ENCODE assay signal across 9 cellular contexts in the genomic region with DNA sequence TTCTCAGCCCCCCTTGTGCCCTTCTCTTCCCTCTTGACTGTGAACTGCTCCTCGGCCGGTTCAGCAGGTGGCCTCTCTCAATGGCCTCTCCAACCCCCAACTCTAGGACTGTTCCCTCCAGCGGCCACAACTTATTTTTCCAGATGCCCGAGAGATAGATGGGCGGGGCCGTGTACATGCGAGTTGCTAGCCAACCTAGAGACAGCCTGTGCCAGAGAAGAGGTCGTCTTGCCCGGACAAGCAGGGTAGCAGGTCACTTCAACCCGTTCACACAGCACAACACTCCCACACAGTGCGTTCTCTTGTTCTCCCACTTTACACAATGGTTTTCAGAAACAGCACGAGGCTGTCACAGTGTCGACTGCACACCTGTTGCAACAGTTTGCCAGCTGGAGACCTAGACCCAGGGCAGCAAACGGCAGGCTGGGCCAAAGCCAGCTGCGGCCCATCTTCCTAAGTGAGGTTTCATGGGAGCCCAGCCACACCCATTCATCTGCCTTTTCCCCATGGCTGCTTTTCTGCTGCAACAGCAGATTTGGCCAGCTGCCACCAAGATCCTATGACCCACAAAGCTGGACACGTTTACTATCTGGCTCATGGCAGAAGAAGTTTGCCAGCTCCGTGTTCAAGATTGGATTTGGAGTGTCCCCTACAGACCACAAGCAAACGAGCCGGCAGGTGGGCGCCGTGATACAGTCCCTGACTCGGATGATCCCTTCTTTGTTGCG. TPM values are rescaled to one million over a fixed set of nuclear protein-coding genes. Genes with fewer than 3 reads are reported as not detected.
DNase-seq lines count a peak whose midpoint lies in the region; ATAC-seq and TF ChIP-seq lines count a peak whose summit lies in the region.
"Had no signal": no experiment of that assay in that cellular context is flagged by ENCODE, and none has a peak within 500 bp of the region (broad histone marks: within the 10 kb centered on the region; RNA-seq: fewer than 3 reads in every experiment).

No MANE protein-coding gene starts in this region.

- H3K56ac ChIP-seq in H9 (ENCODE audit: insufficient read length, low read depth, low read length) = no peak overlapping the region

- H3K27me3 ChIP-seq in RWPE2 (ENCODE audit: insufficient read depth, poor library complexity, severe bottlenecking) (no peaks in the 10 kb centered on the region), heart right ventricle (peaks cover 0 to 7% (median 0%) of the 10 kb centered on the region in 7 donors), esophagus squamous epithelium (peaks cover 0 to 9% (median 0%) of the 10 kb centered on the region in 4 donors), H9 (ENCODE audit: insufficient read depth, low read length) (no peaks in the 10 kb centered on the region)

- 51 to 56% methylated on average over 23 of the region's 23 CpGs for WGBS in heart right ventricle, 2 donors
- 29 to 43% methylated on average over 17 to 20 of the region's 23 CpGs for WGBS in esophagus squamous epithelium, 2 donors
- WGBS in H9 (ENCODE audit: extremely low coverage, insufficient read length, low lambda C conversion rate) = no CpG with 5 or more reads among the region's 23 CpGs

- H2BK5ac ChIP-seq in H9 (ENCODE audit: insufficient read length, low read length) = no peak overlapping the region

- no peak overlapping the region; the same call in 1 of the 2 replicates for H3K14ac ChIP-seq in H9 (ENCODE audit: insufficient read depth, low read length)

- H3K9me3 ChIP-seq in RWPE2 (ENCODE audit: severe bottlenecking) (peaks cover 6% of the 10 kb centered on the region), heart right ventricle (peaks cover 0 to 21% (median 11%) of the 10 kb centered on the region in 11 donors), esophagus squamous epithelium (peaks cover 0 to 22% (median 6%) of the 10 kb centered on the region in 3 donors), H9 (ENCODE audit: control insufficient read depth, low read depth, low read length) (no peaks in the 10 kb centered on the region)

- no peaks in the 10 kb centered on the region for H3K79me2 ChIP-seq in H9 (ENCODE audit: insufficient read depth, low read length)

- no peak for TF ChIP-seq POLR2A in esophagus squamous epithelium (IDR thresholded peaks at IDR 0.05)

- no peak overlapping the region for H4K8ac ChIP-seq in H9 (replicated peaks; ENCODE audit: insufficient read length, low read depth, low read length)

- H3K36me3 ChIP-seq in RWPE2 (ENCODE audit: low read depth) (no peaks in the 10 kb centered on the region), heart right ventricle (peaks cover 0 to 9% (median 0%) of the 10 kb centered on the region in 9 donors), esophagus squamous epithelium (peaks cover 0 to 5% (median 0%) of the 10 kb centered on the region in 3 donors)

- TF ChIP-seq CTCF in RWPE2 (IDR thresholded peaks at IDR 0.05; ENCODE audit: poor library complexity, severe bottlenecking) = no peak
- TF ChIP-seq CTCF in heart right ventricle (IDR thresholded peaks at IDR 0.05) = no peak
- TF ChIP-seq CTCF in type B pancreatic cell (conservative IDR thresholded peaks at IDR 0.05) = no peak
- TF ChIP-seq CTCF in esophagus squamous epithelium (IDR thresholded peaks at IDR 0.05) = no peak
- no peak for TF ChIP-seq CTCF in H9 (conservative IDR thresholded peaks at IDR 0.05)

- no peak overlapping the region for H4K91ac ChIP-seq in H9 (ENCODE audit: insufficient read length, low read depth, low read length)

- no peak overlapping the region for H2BK20ac ChIP-seq in H9 (ENCODE audit: low read depth, low read length, poor library complexity, severe bottlenecking)

- H3K4me3 Mint-ChIP-seq in type B pancreatic cell = no peak overlapping the region
- H3K4me3 Mint-ChIP-seq in H9 = no peak overlapping the region

- no peak overlapping the region for H2AK5ac ChIP-seq in H9 (ENCODE audit: insufficient read length, low read length)

- H3K4me1 ChIP-seq in RWPE2 (ENCODE audit: insufficient read depth, poor library complexity, severe bottlenecking) (peaks cover 6% of the 10 kb centered on the region), heart right ventricle (peaks cover 0 to 12% (median 9%) of the 10 kb centered on the region in 9 donors), esophagus squamous epithelium (peaks cover 7 to 15% (median 10%) of the 10 kb centered on the region in 3 donors), H9 (ENCODE audit: insufficient read depth, low read length) (no peaks in the 10 kb centered on the region)

- H3K27ac Mint-ChIP-seq in type B pancreatic cell (peak overlapping the region; percentile 29), H9 (no peak overlapping the region)

- no peak overlapping the region for H2AFZ ChIP-seq in H9 (ENCODE audit: low read length)

- no peak overlapping the region for H3K4ac ChIP-seq in H9 (ENCODE audit: low read depth, low read length)

- H2BK120ac ChIP-seq in H9 (ENCODE audit: low read depth, low read length, poor library complexity, severe bottlenecking) = no peak overlapping the region

- no peak overlapping the region for H3K27ac ChIP-seq in RWPE2 (ENCODE audit: poor library complexity, severe bottlenecking)
- H3K27ac ChIP-seq in heart right ventricle = no peak overlapping the region
- H3K27ac ChIP-seq in esophagus squamous epithelium = peak overlapping the region in 1 of 4 donors; percentile 22
- no peak overlapping the region for H3K27ac ChIP-seq in H9 (ENCODE audit: insufficient read length, low read depth, low read length)
- H3K27ac ChIP-seq: KMS-11 had no signal

- H3K27me3 Mint-ChIP-seq in type B pancreatic cell = peaks cover 25% of the 10 kb centered on the region
- peaks cover 10% of the 10 kb centered on the region for H3K27me3 Mint-ChIP-seq in H9 (ENCODE audit: low read depth)

- intact Hi-C loops in heart right ventricle (cut with DNase I) (no loop called here), esophagus squamous epithelium (cut with DNase I) (no loop called here)

- no peak for TF ChIP-seq RAD21 in Ishikawa (IDR thresholded peaks at IDR 0.05; ENCODE audit: low read depth)

- no peaks in the 10 kb centered on the region for H4K20me1 ChIP-seq in H9 (ENCODE audit: control insufficient read depth, insufficient read depth, insufficient read length)

- H3K36me3 Mint-ChIP-seq in type B pancreatic cell (no peaks in the 10 kb centered on the region), H9 (ENCODE audit: insufficient read depth in 1 of 3, low read depth in 3 of 3) (peaks cover under 1 to 9% (median 8%) of the 10 kb centered on the region in 3 experiments; a peak in 3 of 7 replicates)

- H3K18ac ChIP-seq in H9 (ENCODE audit: insufficient read length, low read depth, low read length) = no peak overlapping the region

- peak; percentile 74 for TF ChIP-seq EP300 in Ishikawa (IDR thresholded peaks at IDR 0.05; ENCODE audit: borderline replicate concordance)

- no peak overlapping the region for H3T11ph ChIP-seq in H9 (ENCODE audit: low read length)

- H4K5ac ChIP-seq in H9 (ENCODE audit: insufficient read length, low read depth, low read length) = no peak overlapping the region

- no peak overlapping the region for H2BK15ac ChIP-seq in H9 (ENCODE audit: low read depth, low read length)

- no peak overlapping the region for H2BK12ac ChIP-seq in H9 (ENCODE audit: insufficient read length, low read depth, low read length)

- DNase-seq in RWPE2 (ENCODE audit: low spot score) (no peak), heart right ventricle (peak; percentile 44 to 49), type B pancreatic cell (ENCODE audit: extremely low spot score, unreplicated experiment) (no peak), esophagus squamous epithelium (lab: John Stamatoyannopoulos, UW) (no peak), H9 (no peak)
- DNase-seq in stimulated activated naive CD4-positive, alpha-beta T cell treated with Interleukin-2 at 50 U/mL for 16 hours (lab: John Stamatoyannopoulos, UW) = no peak
- DNase-seq: stimulated activated CD4-positive, alpha-beta T cell treated with anti-CD3 and anti-CD28 coated beads, Interleukin-12 subunit alpha, Interleukin-12 subunit beta, amount 100 ng/mL, for 4 hours had no signal

- no peaks in the 10 kb centered on the region for H3K23me2 ChIP-seq in H9 (ENCODE audit: insufficient read length, low read depth, low read length, poor library complexity, severe bottlenecking)

- H3K4me2 ChIP-seq in H9 (ENCODE audit: insufficient read depth, insufficient read length, low read length) = no peak overlapping the region
- H3K4me2 ChIP-seq: KMS-11 had no signal

- no peaks in the 10 kb centered on the region for H3K9me3 Mint-ChIP-seq in type B pancreatic cell
- H3K9me3 Mint-ChIP-seq in H9 = peaks cover 10 to 11% of the 10 kb centered on the region in 2 experiments; a peak in 4 of 5 replicates

- no peaks in the 10 kb centered on the region for H3K79me1 ChIP-seq in H9 (ENCODE audit: insufficient read depth, low read depth, low read length, poor library complexity, severe bottlenecking)

- ATAC-seq in RWPE2 (ENCODE audit: low read depth) (peak; percentile 53), heart right ventricle (peak in 6 of 8 donors; percentile 15 to 69 (median 65))

- no peak overlapping the region for H3K23ac ChIP-seq in H9 (ENCODE audit: insufficient read length, low read depth, low read length)

- H3K9ac ChIP-seq in H9 (ENCODE audit: extremely low read depth, insufficient read length, low read length) = no peak overlapping the region
- H3K9ac ChIP-seq: KMS-11 had no signal

- H3K4me1 Mint-ChIP-seq in type B pancreatic cell (ENCODE audit: unreplicated experiment) = no peaks in the 10 kb centered on the region
- H3K4me1 Mint-ChIP-seq in H9 = peaks cover 0 to 3% of the 10 kb centered on the region in 2 experiments; a peak in 1 of 4 replicates

- no peak overlapping the region for H3K4me3 ChIP-seq in RWPE2 (ENCODE audit: severe bottlenecking)
- no peak overlapping the region for H3K4me3 ChIP-seq in heart right ventricle
- H3K4me3 ChIP-seq in esophagus squamous epithelium = no peak overlapping the region

TF ChIP-seq in Ishikawa, 13 proteins besides CTCF, POLR2A, EP300 and RAD21 (continues in another document):
- TF ChIP-seq TEAD4 (IDR thresholded peaks at IDR 0.05) = no peak
- TF ChIP-seq, protein P1, sequence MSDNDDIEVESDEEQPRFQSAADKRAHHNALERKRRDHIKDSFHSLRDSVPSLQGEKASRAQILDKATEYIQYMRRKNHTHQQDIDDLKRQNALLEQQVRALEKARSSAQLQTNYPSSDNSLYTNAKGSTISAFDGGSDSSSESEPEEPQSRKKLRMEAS (IDR thresholded peaks at IDR 0.05) = peak; percentile 42
- peak; percentile 74 for TF ChIP-seq NFIC (IDR thresholded peaks at IDR 0.05)
- no peak for TF ChIP-seq ZBTB7A (IDR thresholded peaks at IDR 0.05; ENCODE audit: low read depth)
- TF ChIP-seq CREB1 (IDR thresholded peaks at IDR 0.05; ENCODE audit: low read depth) = no peak
- TF ChIP-seq TAF1 (IDR thresholded peaks at IDR 0.05; ENCODE audit: low read depth) = no peak

RNA-seq across cellular contexts. Expression of a gene that starts 7.3 kb away (rescaled TPM):
- total RNA-seq in heart right ventricle = not detected
- not detected for polyA plus RNA-seq in heart right ventricle
- total RNA-seq in type B pancreatic cell (ENCODE audit: low replicate concordance) = not detected in 2 replicates
- total RNA-seq in esophagus squamous epithelium = not detected
- not detected in 2 replicates for total RNA-seq in H9 (2021)

RNA-seq across cellular contexts. Expression of a gene that starts 31.5 kb away (rescaled TPM):
- total RNA-seq in heart right ventricle (1 to 10 TPM; 1.9 to 6.9 (median 4.6) TPM), type B pancreatic cell (ENCODE audit: low replicate concordance) (18.4 and 21.6 TPM in 2 replicates), esophagus squamous epithelium (10 to 100 TPM in 1 of 4 donors, 1 to 10 TPM in 3; 2.0 to 11.1 (median 6.4) TPM), H9 (2021) (25.9 and 31.9 TPM in 2 replicates)
- polyA plus RNA-seq in heart right ventricle = 1 to 10 TPM; 4.8 to 7.6 TPM

Comparison
In these comparisons a context has a peak if more than half of its experiments do, and no peak if none do; other contexts are left out.
1. DNase-seq: peak in heart right ventricle (2 of 2); none in RWPE2 (single experiment), type B pancreatic cell (single experiment), stimulated activated naive CD4-positive, alpha-beta T cell treated with Interleukin-2 at 50 U/mL for 16 hours (single experiment), esophagus squamous epithelium (single experiment) and H9 (single experiment).